ENCODE assay signal across 15 cellular contexts in the genomic region with DNA sequence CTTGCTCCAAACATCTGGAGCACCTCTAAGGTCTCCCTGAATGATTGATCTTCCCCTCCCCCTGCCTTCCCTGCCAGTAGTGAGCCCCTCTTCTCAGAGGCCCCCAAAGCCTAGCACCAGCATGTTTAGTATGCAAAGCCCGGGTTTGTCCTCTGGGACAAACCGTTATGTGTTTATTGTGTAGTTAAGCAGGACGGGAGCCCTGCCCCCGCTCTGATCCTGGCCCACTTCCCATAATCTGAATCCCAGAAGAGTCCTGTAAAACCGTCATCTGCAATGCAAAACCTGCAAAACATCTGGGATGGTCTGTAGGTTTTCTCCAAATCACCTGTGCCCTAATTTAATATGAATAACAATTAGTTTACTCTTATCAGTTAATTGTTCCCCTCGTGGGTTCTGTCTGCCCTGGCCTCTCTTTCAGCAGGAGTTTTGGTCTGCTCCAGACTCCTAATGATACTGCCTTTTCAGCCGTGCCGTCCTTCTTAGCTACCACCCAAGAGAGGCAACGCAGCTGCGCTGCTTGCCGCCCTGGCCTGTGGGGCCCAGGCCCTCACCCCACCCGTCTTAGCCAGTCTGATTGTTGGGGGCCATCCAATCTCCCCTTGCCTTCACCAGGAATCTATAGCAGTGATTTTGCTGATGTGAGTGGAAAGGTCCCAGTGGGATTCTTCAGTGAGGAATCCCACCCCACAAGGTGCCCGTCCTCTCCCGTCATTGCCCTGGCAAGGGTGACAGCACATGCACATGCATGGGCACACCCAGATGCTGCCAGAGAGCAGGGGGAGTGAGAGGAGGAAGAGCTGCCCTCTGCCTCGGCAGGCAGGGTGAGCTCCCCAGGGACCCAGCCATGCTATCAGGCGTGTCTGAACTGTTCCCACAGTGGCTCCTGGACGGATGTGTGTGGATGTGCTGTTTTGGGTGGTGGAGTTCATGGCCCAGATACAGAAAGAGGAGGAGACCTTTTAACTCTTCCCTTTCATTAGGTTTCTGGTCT. TPM values are rescaled to one million over a fixed set of nuclear protein-coding genes. Genes with fewer than 3 reads are reported as not detected.
A peak's percentile ranks its signal among the peaks of the same experiment; 100 is the strongest.
DNase-seq lines count a peak whose midpoint lies in the region; TF ChIP-seq lines count a peak whose summit lies in the region.
"Had no signal": no experiment of that assay in that cellular context is flagged by ENCODE, and none has a peak within 500 bp of the region (broad histone marks: within the 10 kb centered on the region; RNA-seq: fewer than 3 reads in every experiment).

No MANE protein-coding gene starts in this region.

- in situ Hi-C loops in ACHN (cut with HindIII; ENCODE audit: low pct_ligation_motif_present, low pct_unique_long_range_greater_than_20kb, low sequenced_read_pairs), result no loop called here

- no peaks in the 10 kb centered on the region for H3K36me3 Mint-ChIP-seq in osteocyte (ENCODE audit: unreplicated experiment)
- H3K36me3 Mint-ChIP-seq: activated CD8-positive, alpha-beta memory T cell treated with anti-CD3 and anti-CD28 coated beads, Interleukin-2, amount 10 ng/mL, durations not matched to agents 7 days and 5 days had no signal

- peak; percentile 51 for DNase-seq in DMS153 (lab: John Stamatoyannopoulos, UW)
- peak; percentile 38 for DNase-seq in NCI-H1105 treated with DMSO at 0.1 percent for 48 hours (lab: John Stamatoyannopoulos, UW)
- peak; percentile 80 for DNase-seq in globus pallidus (ENCODE audit: low spot score)
- no peak for DNase-seq in osteocyte (ENCODE audit: extremely low spot score, unreplicated experiment)
- DNase-seq in HPDE6-E6E7 (ENCODE audit: extremely low spot score), result no peak
- no peak for DNase-seq in ACHN
- no peak for DNase-seq in central memory CD4-positive, alpha-beta T cell
- DNase-seq: activated CD8-positive, alpha-beta memory T cell treated with anti-CD3 and anti-CD28 coated beads, Interleukin-2, amount 10 ng/mL, durations not matched to agents 7 days and 5 days; activated effector memory CD4-positive, alpha-beta T cell treated with anti-CD3 and anti-CD28 coated beads, Interleukin-2, amount 50 U/mL, for 16 hours; amniotic stem cell; DMS53; NCI-H1048; NCI-H446; SHP77 treated with DMSO at 0.1 percent for 48 hours; stomach had no signal

- TF ChIP-seq CTCF in osteocyte (IDR thresholded peaks at IDR 0.05), result no peak

- H3K4me1 Mint-ChIP-seq in osteocyte (ENCODE audit: unreplicated experiment), result peaks cover 6% of the 10 kb centered on the region

- peak overlapping the region; percentile 16 for H3K4me3 Mint-ChIP-seq in osteocyte (ENCODE audit: unreplicated experiment)
- H3K4me3 Mint-ChIP-seq: activated CD8-positive, alpha-beta memory T cell treated with anti-CD3 and anti-CD28 coated beads, Interleukin-2, amount 10 ng/mL, durations not matched to agents 7 days and 5 days had no signal

- H3K9me3 Mint-ChIP-seq in osteocyte (ENCODE audit: unreplicated experiment), result no peaks in the 10 kb centered on the region

- H3K27ac Mint-ChIP-seq in osteocyte (ENCODE audit: unreplicated experiment), result no peak overlapping the region
- H3K27ac Mint-ChIP-seq: activated CD8-positive, alpha-beta memory T cell treated with anti-CD3 and anti-CD28 coated beads, Interleukin-2, amount 10 ng/mL, durations not matched to agents 7 days and 5 days had no signal

- peaks cover 49% of the 10 kb centered on the region for H3K27me3 Mint-ChIP-seq in osteocyte (ENCODE audit: unreplicated experiment)

RNA-seq across cellular contexts. Expression of gene B3GAT1, which starts 3.0 kb away (rescaled TPM):
- total RNA-seq in osteocyte, result 1.6 and 2.4 TPM in 2 replicates

Comparison
In these comparisons a context has a peak if more than half of its experiments do, and no peak if none do; other contexts are left out.
1. DNase-seq: peak in DMS153 (single experiment), NCI-H1105 treated with DMSO at 0.1 percent for 48 hours (single experiment) and globus pallidus (single experiment); none in osteocyte (single experiment), HPDE6-E6E7 (single experiment), ACHN (single experiment) and central memory CD4-positive, alpha-beta T cell (single experiment).